In genomic region chr17:74732042-74732846, GRCh38 we compare ENCODE assay signal across 20 cellular contexts. TPM values are rescaled to one million over a fixed set of nuclear protein-coding genes. Genes with fewer than 3 reads are reported as not detected.
A peak's percentile ranks its signal among the peaks of the same experiment; 100 is the strongest.
DNase-seq lines count a peak whose midpoint lies in the region; ATAC-seq, FAIRE-seq and TF ChIP-seq lines count a peak whose summit lies in the region.
"Had no signal": no experiment of that assay in that cellular context is flagged by ENCODE, and none has a peak within 500 bp of the region (broad histone marks: within the 10 kb centered on the region; RNA-seq: fewer than 3 reads in every experiment).

No MANE protein-coding gene starts in this region.

- no peak overlapping the region for H3K18ac ChIP-seq in IMR-90 (ENCODE audit: low read depth, low read length)
- H3K18ac ChIP-seq in neuronal stem cell (ENCODE audit: low read length): peak overlapping the region; percentile 16
- no peak overlapping the region for H3K18ac ChIP-seq in H9 (ENCODE audit: insufficient read length, low read depth, low read length)

- peaks cover 3% of the 10 kb centered on the region; the same call in 1 of the 2 replicates for H3K9me3 ChIP-seq in IMR-90 (ENCODE audit: control insufficient read depth, insufficient read depth, low read length)
- peaks cover 0 to 8% of the 10 kb centered on the region in 2 donors for H3K9me3 ChIP-seq in neuronal stem cell (replicated peaks in 1 of 2; ENCODE audit: control insufficient read depth in 2 of 2, insufficient read depth in 1 of 2, low read depth in 1 of 2, low read length in 2 of 2)
- H3K9me3 ChIP-seq in H9 (ENCODE audit: control insufficient read depth, low read depth, low read length): no peaks in the 10 kb centered on the region

- H4K8ac ChIP-seq in IMR-90 (ENCODE audit: low read depth in 2 of 2, low read length in 2 of 2) (no peak overlapping the region), neuronal stem cell (ENCODE audit: low read depth, low read length) (no peak overlapping the region), H9 (replicated peaks; ENCODE audit: insufficient read length, low read depth, low read length) (no peak overlapping the region)

- ATAC-seq in IMR-90 (ENCODE audit: low read depth) (no peak), GM19467 (IDR thresholded peaks at IDR 0.05; ENCODE audit: unreplicated experiment) (no peak), GM19397 (IDR thresholded peaks at IDR 0.05; ENCODE audit: unreplicated experiment) (no peak), SK-N-SH treated with all-trans-retinoic acid at 6 μM for 48 hours (no peak)

- BruUV-seq in IMR-90 (replicated peaks; lab: Mats Ljungman, UMichigan): no TSS peak

- in situ Hi-C loops in IMR-90 (cut with MboI; ENCODE audit: low sequenced_read_pairs): no loop called here

- no peak for TF ChIP-seq POLR2A in GM12892 (IDR thresholded peaks at IDR 0.05; ENCODE audit: low read depth, low read length)
- no peak for TF ChIP-seq POLR2A in IMR-90 (IDR thresholded peaks at IDR 0.05; ENCODE audit: low read depth, low read length)

- H3K27me3 ChIP-seq in IMR-90 (ENCODE audit: control insufficient read depth, insufficient read depth, low read length) (peaks cover 24% of the 10 kb centered on the region), neuronal stem cell (ENCODE audit: control insufficient read depth in 3 of 3, insufficient read depth in 3 of 3, low read depth in 1 of 3, low read length in 3 of 3) (peaks cover 0 to 37% (median 30%) of the 10 kb centered on the region in 3 experiments), H9 (ENCODE audit: insufficient read depth, low read length) (no peaks in the 10 kb centered on the region; the same call in 1 of the 2 replicates)

- no peak overlapping the region for H3K23ac ChIP-seq in IMR-90 (ENCODE audit: low read depth, low read length)
- H3K23ac ChIP-seq in neuronal stem cell (ENCODE audit: low read depth, low read length, poor library complexity): peak overlapping the region; percentile 51
- H3K23ac ChIP-seq in H9 (ENCODE audit: insufficient read length, low read depth, low read length): no peak overlapping the region

- no peak for TF ChIP-seq RAD21 in IMR-90 (IDR thresholded peaks at IDR 0.05; ENCODE audit: low read length)

- intact Hi-C loops in IMR-90 (cut with micrococcal nuclease): no loop called here

- DNase-seq in GM12892 (ENCODE audit: insufficient read length) (no peak), IMR-90 (no peak), neuronal stem cell (ENCODE audit: low spot score) (no peak), H9 (no peak)
- DNase-seq: ACHN; AML-193; Caco-2; CD4-positive, alpha-beta T cell; GM23248 had no signal

- H3K4me3 ChIP-seq in IMR-90 (ENCODE audit: insufficient read depth, low read depth, low read length) (no peak overlapping the region), neuronal stem cell (ENCODE audit: low read length in 2 of 2) (peak overlapping the region in 1 of 2 donors; percentile 51)
- H3K4me3 ChIP-seq: GM23248 had no signal

- H3K79me1 ChIP-seq in IMR-90 (ENCODE audit: low read depth in 1 of 2, low read length in 2 of 2): no peaks in the 10 kb centered on the region
- H3K79me1 ChIP-seq in neuronal stem cell (ENCODE audit: low read depth, low read length): peaks cover 6% of the 10 kb centered on the region
- H3K79me1 ChIP-seq in H9 (ENCODE audit: insufficient read depth, low read depth, low read length, poor library complexity, severe bottlenecking): no peaks in the 10 kb centered on the region

- H3K36me3 ChIP-seq in IMR-90 (ENCODE audit: control insufficient read depth, insufficient read depth, low read length) (no peaks in the 10 kb centered on the region), neuronal stem cell (replicated peaks in 1 of 2; ENCODE audit: control insufficient read depth in 2 of 2, insufficient read depth in 2 of 2, low read length in 2 of 2) (no peaks in the 10 kb centered on the region)

- H3K9ac ChIP-seq in IMR-90 (ENCODE audit: low read depth, low read length): no peak overlapping the region
- H3K9ac ChIP-seq in neuronal stem cell (ENCODE audit: low read depth, low read length, poor library complexity): no peak overlapping the region
- no peak overlapping the region for H3K9ac ChIP-seq in H9 (ENCODE audit: extremely low read depth, insufficient read length, low read length)
- H3K9ac ChIP-seq: GM23248, KMS-11 had no signal

- H3K4ac ChIP-seq in IMR-90 (ENCODE audit: low read depth, low read length) (no peak overlapping the region), neuronal stem cell (ENCODE audit: low read length) (no peak overlapping the region), H9 (ENCODE audit: low read depth, low read length) (no peak overlapping the region)

- no peaks in the 10 kb centered on the region for H3K36me3 Mint-ChIP-seq in H9 (ENCODE audit: insufficient read depth in 1 of 3, low read depth in 3 of 3)

- H3K56ac ChIP-seq in IMR-90 (ENCODE audit: extremely low read depth, insufficient read depth, low read length): no peak overlapping the region
- no peak overlapping the region for H3K56ac ChIP-seq in H9 (ENCODE audit: insufficient read length, low read depth, low read length)

- H2BK20ac ChIP-seq in IMR-90 (ENCODE audit: low read depth, low read length) (no peak overlapping the region), H9 (ENCODE audit: low read depth, low read length, poor library complexity, severe bottlenecking) (no peak overlapping the region)

- H2BK120ac ChIP-seq in IMR-90 (ENCODE audit: low read depth, low read length): no peak overlapping the region
- no peak overlapping the region for H2BK120ac ChIP-seq in neuronal stem cell (ENCODE audit: low read depth, low read length)
- H2BK120ac ChIP-seq in H9 (ENCODE audit: low read depth, low read length, poor library complexity, severe bottlenecking): no peak overlapping the region

- H4K91ac ChIP-seq in IMR-90 (ENCODE audit: insufficient read depth, low read depth, low read length): no peak overlapping the region
- no peak overlapping the region for H4K91ac ChIP-seq in neuronal stem cell (ENCODE audit: low read depth, low read length, poor library complexity)
- no peak overlapping the region for H4K91ac ChIP-seq in H9 (ENCODE audit: insufficient read length, low read depth, low read length)

- peaks cover 6% of the 10 kb centered on the region; the same call in 1 of the 2 replicates for H3K27me3 Mint-ChIP-seq in H9 (ENCODE audit: low read depth)
- H3K27me3 Mint-ChIP-seq: CD4-positive, alpha-beta T cell had no signal

- peak; percentile 44 for FAIRE-seq in GM12892 (lab: Jason Lieb, UNC)
- FAIRE-seq: A204.1, D721Med, G401.6, H54 had no signal

- no peaks in the 10 kb centered on the region for H3K9me3 Mint-ChIP-seq in H9
- H3K9me3 Mint-ChIP-seq: CD4-positive, alpha-beta T cell had no signal

- H3K4me3 Mint-ChIP-seq in H9: no peak overlapping the region
- H3K4me3 Mint-ChIP-seq: CD4-positive, alpha-beta T cell had no signal

- H3K27ac Mint-ChIP-seq in H9: no peak overlapping the region
- H3K27ac Mint-ChIP-seq: CD4-positive, alpha-beta T cell had no signal

- peaks cover 2% of the 10 kb centered on the region for H3K23me2 ChIP-seq in H9 (ENCODE audit: insufficient read length, low read depth, low read length, poor library complexity, severe bottlenecking)

- no peak overlapping the region for H2AFZ ChIP-seq in IMR-90 (replicated peaks; ENCODE audit: low read length, poor library complexity)
- H2AFZ ChIP-seq in neuronal stem cell (ENCODE audit: low read length): no peak overlapping the region
- no peak overlapping the region for H2AFZ ChIP-seq in H9 (ENCODE audit: low read length)
- H2AFZ ChIP-seq: GM23248 had no signal

- dilution Hi-C loops in IMR-90 (cut with HindIII; ENCODE audit: low sequenced_read_pairs, unreplicated experiment): no loop called here

- H3K79me2 ChIP-seq in H9 (ENCODE audit: insufficient read depth, low read length): no peaks in the 10 kb centered on the region

- H3K14ac ChIP-seq in IMR-90 (replicated peaks; ENCODE audit: low read depth, low read length) (no peak overlapping the region), neuronal stem cell (ENCODE audit: low read length) (no peak overlapping the region), H9 (ENCODE audit: insufficient read depth, low read length) (no peak overlapping the region)

- no peak overlapping the region for H2BK12ac ChIP-seq in neuronal stem cell (ENCODE audit: low read length)
- no peak overlapping the region for H2BK12ac ChIP-seq in H9 (ENCODE audit: insufficient read length, low read depth, low read length)

- no peak overlapping the region for H3K4me2 ChIP-seq in IMR-90 (ENCODE audit: low read depth, low read length)
- H3K4me2 ChIP-seq in neuronal stem cell (ENCODE audit: insufficient read depth, low read length, poor library complexity, severe bottlenecking): no peak overlapping the region
- no peak overlapping the region for H3K4me2 ChIP-seq in H9 (ENCODE audit: insufficient read depth, insufficient read length, low read length)
- H3K4me2 ChIP-seq: KMS-11 had no signal

- H2BK5ac ChIP-seq in IMR-90 (ENCODE audit: low read depth, low read length, poor library complexity, severe bottlenecking): peak overlapping the region; percentile 65
- H2BK5ac ChIP-seq in neuronal stem cell (ENCODE audit: low read length): no peak overlapping the region
- H2BK5ac ChIP-seq in H9 (ENCODE audit: insufficient read length, low read length): no peak overlapping the region

- H2AK9ac ChIP-seq in IMR-90 (replicated peaks; ENCODE audit: low read depth, low read length, poor library complexity): no peak overlapping the region

- H4K5ac ChIP-seq in IMR-90 (ENCODE audit: low read depth, low read length) (no peak overlapping the region), H9 (ENCODE audit: insufficient read length, low read depth, low read length) (no peak overlapping the region)

- POLR2A ChIA-PET in IMR-90 (lab: Charles Lee; ENCODE audit: unreplicated experiment): no interaction called here

- no peak overlapping the region for H3T11ph ChIP-seq in H9 (ENCODE audit: low read length)

- H3K9me1 ChIP-seq in IMR-90 (ENCODE audit: insufficient read depth, low read length): no peaks in the 10 kb centered on the region

- CTCF ChIA-PET in IMR-90 (lab: Yijun Ruan, JAX): no interaction called here

- no peak overlapping the region for H3K27ac ChIP-seq in IMR-90 (ENCODE audit: insufficient read depth, low read length)
- H3K27ac ChIP-seq in neuronal stem cell (replicated peaks; ENCODE audit: low read length): no peak overlapping the region
- H3K27ac ChIP-seq in H9 (ENCODE audit: insufficient read length, low read depth, low read length): no peak overlapping the region
- H3K27ac ChIP-seq: C4-2B, GM23248, KMS-11 had no signal

- WGBS in IMR-90 (ENCODE audit: extremely low coverage in 2 of 2, insufficient read length in 1 of 2), 2 experiments: 56 to 100% methylated on average over 3 to 5 of the region's 12 CpGs
- WGBS in neuronal stem cell (ENCODE audit: extremely low coverage in 2 of 2, insufficient read length in 2 of 2, insufficient replicate concordance in 1 of 2), 2 donors: 100% methylated on average over 2 to 4 of the region's 12 CpGs
- 100% methylated on average over 4 of the region's 12 CpGs for WGBS in H9 (ENCODE audit: extremely low coverage, insufficient read length, low lambda C conversion rate)

- no peaks in the 10 kb centered on the region for H4K20me1 ChIP-seq in IMR-90 (ENCODE audit: insufficient read depth, low read length)
- H4K20me1 ChIP-seq in H9 (ENCODE audit: control insufficient read depth, insufficient read depth, insufficient read length): no peaks in the 10 kb centered on the region

- H3K4me1 Mint-ChIP-seq in H9: peaks cover 5 to 7% of the 10 kb centered on the region in 2 experiments

- TF ChIP-seq CTCF in IMR-90 (conservative IDR thresholded peaks at IDR 0.05; ENCODE audit: low read depth, low read length) (no peak), H9 (conservative IDR thresholded peaks at IDR 0.05) (no peak)

- H2BK15ac ChIP-seq in IMR-90 (ENCODE audit: low read depth, low read length): no peak overlapping the region
- H2BK15ac ChIP-seq in neuronal stem cell (ENCODE audit: low read length): no peak overlapping the region
- H2BK15ac ChIP-seq in H9 (ENCODE audit: low read depth, low read length): no peak overlapping the region

- H2AK5ac ChIP-seq in IMR-90 (ENCODE audit: low read depth, low read length) (no peak overlapping the region), neuronal stem cell (ENCODE audit: low read depth, low read length) (no peak overlapping the region), H9 (ENCODE audit: insufficient read length, low read length) (no peak overlapping the region)

- H3K4me1 ChIP-seq in IMR-90 (ENCODE audit: control insufficient read depth, insufficient read depth, low read length) (no peaks in the 10 kb centered on the region; the same call in 1 of the 2 replicates), neuronal stem cell (ENCODE audit: control insufficient read depth in 2 of 2, insufficient read depth in 1 of 2, low read depth in 1 of 2, low read length in 2 of 2) (peaks cover 0 to 2% of the 10 kb centered on the region in 2 donors), H9 (ENCODE audit: insufficient read depth, low read length) (no peaks in the 10 kb centered on the region)

RNA-seq across cellular contexts. Expression of gene RAB37, which starts 4.8 kb away (rescaled TPM):
- polyA plus RNA-seq in GM12892 (2012; ENCODE audit: missing spikeins): 10.3 TPM
- not detected in 2 replicates for total RNA-seq in IMR-90 (2012; rRNA removed)
- 0.19 TPM in 1 of 2 replicates, not detected in the other for polyA plus RNA-seq in IMR-90 (2012; rRNA removed)
- polyA plus RNA-seq in IMR-90 (2012; cell fraction: cytosol; rRNA removed): 0.09 and 0.10 TPM in 2 replicates
- polyA plus RNA-seq in IMR-90 (2012; cell fraction: nucleus; rRNA removed; ENCODE audit: low replicate concordance): 0.12 and 0.16 TPM in 2 replicates
- polyA plus RNA-seq in neuronal stem cell (2013, experiment 1 of 2): 1.6 TPM
- 1.4 TPM for polyA plus RNA-seq in neuronal stem cell (2013, experiment 2 of 2)
- 2.5 and 3.6 TPM in 2 replicates for total RNA-seq in H9 (2021)
- polyA plus RNA-seq: GM23248 had no signal

RNA-seq across cellular contexts. Expression of gene NHERF1, which starts 16.2 kb away (rescaled TPM):
- polyA plus RNA-seq in GM12892 (2012; ENCODE audit: missing spikeins): 26.2 TPM
- total RNA-seq in IMR-90 (2012; rRNA removed) (3.3 and 3.8 TPM in 2 replicates), H9 (2021) (74.4 and 78.7 TPM in 2 replicates)
- 11.8 and 14.5 TPM in 2 replicates for polyA plus RNA-seq in IMR-90 (2012; rRNA removed)
- polyA plus RNA-seq in IMR-90 (2012; cell fraction: cytosol; rRNA removed): 12.1 and 16.9 TPM in 2 replicates
- polyA plus RNA-seq in IMR-90 (2012; cell fraction: nucleus; rRNA removed; ENCODE audit: low replicate concordance): 8.0 and 9.1 TPM in 2 replicates
- 67.4 TPM for polyA plus RNA-seq in neuronal stem cell (2013, experiment 1 of 2)
- 67.1 TPM for polyA plus RNA-seq in neuronal stem cell (2013, experiment 2 of 2)

RNA-seq across cellular contexts. Expression of gene CD300LF, which starts 19.5 kb away (rescaled TPM):
- not detected for polyA plus RNA-seq in GM12892 (2012; ENCODE audit: missing spikeins)
- total RNA-seq in IMR-90 (2012; rRNA removed) (not detected in 2 replicates), H9 (2021) (not detected in 2 replicates)
- not detected in 2 replicates for polyA plus RNA-seq in IMR-90 (2012; rRNA removed)
- polyA plus RNA-seq in IMR-90 (2012; cell fraction: cytosol; rRNA removed): not detected in 2 replicates
- polyA plus RNA-seq in IMR-90 (2012; cell fraction: nucleus; rRNA removed; ENCODE audit: low replicate concordance): not detected in 2 replicates
- polyA plus RNA-seq in neuronal stem cell (2013, experiment 1 of 2): not detected
- not detected for polyA plus RNA-seq in neuronal stem cell (2013, experiment 2 of 2)
- total RNA-seq: GM23248, LHCN-M2 had no signal
- polyA plus RNA-seq: BJ, GM23248 had no signal

RNA-seq across cellular contexts. Expression of gene NAT9, which starts 43.9 kb away (rescaled TPM):
- 36.4 TPM for polyA plus RNA-seq in GM12892 (2012; ENCODE audit: missing spikeins)
- 25.8 and 48.9 TPM in 2 replicates for total RNA-seq in IMR-90 (2012; rRNA removed)
- polyA plus RNA-seq in IMR-90 (2012; rRNA removed): 60.7 and 62.0 TPM in 2 replicates
- 37.4 and 41.6 TPM in 2 replicates for polyA plus RNA-seq in IMR-90 (2012; cell fraction: cytosol; rRNA removed)
- 399 and 532 TPM in 2 replicates for polyA plus RNA-seq in IMR-90 (2012; cell fraction: nucleus; rRNA removed; ENCODE audit: low replicate concordance)
- 38.7 TPM for polyA plus RNA-seq in neuronal stem cell (2013, experiment 1 of 2)
- 39.5 TPM for polyA plus RNA-seq in neuronal stem cell (2013, experiment 2 of 2)
- total RNA-seq in H9 (2021): 53.5 and 63.5 TPM in 2 replicates

Comparison
In these comparisons a context has a peak if more than half of its experiments do, and no peak if none do; other contexts are left out.
1. RNA of gene NHERF1, which starts 16.2 kb away (total RNA-seq): 74.4 to 78.7 TPM in H9; 3.3 to 3.8 TPM in IMR-90; every median in the first group is over 10 times any median in the second.